8 cellular contexts compared by ENCODE assay signal in genomic region chr16:3058173-3059030, GRCh38. TPM values are rescaled to one million over a fixed set of nuclear protein-coding genes. Genes with fewer than 3 reads are reported as not detected.
A peak's percentile ranks its signal among the peaks of the same experiment; 100 is the strongest.
DNase-seq lines count a peak whose midpoint lies in the region; TF ChIP-seq lines count a peak whose summit lies in the region.

No MANE protein-coding gene starts in this region.

- peak overlapping the region; percentile 91 for H3K27ac Mint-ChIP-seq in activated CD4-positive, alpha-beta T cell treated with anti-CD3 and anti-CD28 coated beads, Interleukin-2, amount 10 ng/mL, durations not matched to agents 7 days and 5 days

- H3K36me3 ChIP-seq in muscle layer of colon (ENCODE audit: insufficient read depth, low read length) (no peaks in the 10 kb centered on the region), tibial nerve (peaks cover 0 to 13% (median 0%) of the 10 kb centered on the region in 3 donors)

- H3K4me3 ChIP-seq in muscle layer of colon (ENCODE audit: low read depth in 1 of 2, low read length in 2 of 2) (peak overlapping the region; percentile 58 to 65), tibial nerve (peak overlapping the region; percentile 69 to 93 (median 74))

- H3K4me1 ChIP-seq in muscle layer of colon (ENCODE audit: insufficient read depth, low read length) = peaks cover 6% of the 10 kb centered on the region
- H3K4me1 ChIP-seq in tibial nerve = peaks cover 0 to 19% (median 14%) of the 10 kb centered on the region in 4 donors

- peak overlapping the region; percentile 93 for H3K4me3 Mint-ChIP-seq in activated CD4-positive, alpha-beta T cell treated with anti-CD3 and anti-CD28 coated beads, Interleukin-2, amount 10 ng/mL, durations not matched to agents 7 days and 5 days

- no peaks in the 10 kb centered on the region for H3K9me3 Mint-ChIP-seq in activated CD4-positive, alpha-beta T cell treated with anti-CD3 and anti-CD28 coated beads, Interleukin-2, amount 10 ng/mL, durations not matched to agents 7 days and 5 days

- peak; percentile 61 for DNase-seq in activated gamma-delta T cell treated with Interleukin-2 at 50 U/mL for 16 hours
- no peak for DNase-seq in activated gamma-delta T cell (lab: John Stamatoyannopoulos, UW)
- peak; percentile 32 for DNase-seq in HT-29 (ENCODE audit: low spot score)
- peak; percentile 64 for DNase-seq in activated CD4-positive, alpha-beta T cell treated with anti-CD3 and anti-CD28 coated beads, Interleukin-2, amount 10 ng/mL, durations not matched to agents 7 days and 5 days
- DNase-seq in erythroblast (lab: John Stamatoyannopoulos, UW) = peak; percentile 52 to 60
- DNase-seq in tibial nerve (ENCODE audit: low spot score in 2 of 2) = peak in 1 of 2 donors; percentile 20
- no peak for DNase-seq in occipital lobe (lab: John Stamatoyannopoulos, UW)

- no peak for TF ChIP-seq EP300 in tibial nerve (IDR thresholded peaks at IDR 0.05)

- no peaks in the 10 kb centered on the region for H3K9me3 ChIP-seq in muscle layer of colon (ENCODE audit: low read length)
- no peaks in the 10 kb centered on the region for H3K9me3 ChIP-seq in tibial nerve

- TF ChIP-seq POLR2A in erythroblast (IDR thresholded peaks at IDR 0.05; ENCODE audit: low read length) (no peak), tibial nerve (IDR thresholded peaks at IDR 0.05) (no peak)

- peaks cover 0 to 12% of the 10 kb centered on the region in 2 donors for H3K27me3 ChIP-seq in muscle layer of colon (ENCODE audit: control insufficient read depth in 1 of 2, insufficient read depth in 2 of 2, low read length in 2 of 2)
- no peaks in the 10 kb centered on the region for H3K27me3 ChIP-seq in tibial nerve

- TF ChIP-seq CTCF in tibial nerve (IDR thresholded peaks at IDR 0.05) = no peak

- peaks cover 72% of the 10 kb centered on the region for H3K4me1 Mint-ChIP-seq in activated CD4-positive, alpha-beta T cell treated with anti-CD3 and anti-CD28 coated beads, Interleukin-2, amount 10 ng/mL, durations not matched to agents 7 days and 5 days

- no peak overlapping the region for H3K9ac ChIP-seq in muscle layer of colon (ENCODE audit: low read length)

- WGBS in tibial nerve, 2 donors = 8 to 27% methylated on average over 26 to 60 of the region's 76 CpGs

- H3K27ac ChIP-seq in muscle layer of colon (ENCODE audit: low read depth, low read length) (no peak overlapping the region), tibial nerve (peak overlapping the region; percentile 35 to 88 (median 58))

- CTCF ChIA-PET in activated CD4-positive, alpha-beta T cell treated with anti-CD3 and anti-CD28 coated beads, Interleukin-2, amount 10 ng/mL, durations not matched to agents 7 days and 5 days (lab: Charles Lee) = interaction anchor here (0.6 to 11.0 kb wide), 30 partner anchors 9 to 217 kb away, joined by 3 to 72 read pairs (median 6); partner anchors contain the start of genes HCFC1R1, THOC6, ZNF205 and ZNF213

- peaks cover 37% of the 10 kb centered on the region for H3K36me3 Mint-ChIP-seq in activated CD4-positive, alpha-beta T cell treated with anti-CD3 and anti-CD28 coated beads, Interleukin-2, amount 10 ng/mL, durations not matched to agents 7 days and 5 days (ENCODE audit: low read depth)

- POLR2A ChIA-PET in activated CD4-positive, alpha-beta T cell treated with anti-CD3 and anti-CD28 coated beads, Interleukin-2, amount 10 ng/mL, durations not matched to agents 7 days and 5 days (lab: Charles Lee) = interaction anchor here (2.3 kb wide), 1 partner anchor 71 kb away, joined by 11 read pairs; no protein-coding TSS in a partner anchor

- H3K27me3 Mint-ChIP-seq in activated CD4-positive, alpha-beta T cell treated with anti-CD3 and anti-CD28 coated beads, Interleukin-2, amount 10 ng/mL, durations not matched to agents 7 days and 5 days = no peaks in the 10 kb centered on the region

RNA-seq across cellular contexts. Expression of gene IL32, which starts 7.0 kb away (rescaled TPM):
- total RNA-seq in HT-29 (2014; rRNA removed; shearing (Covaris generic)) = 5.0 and 8.5 TPM in 2 replicates
- total RNA-seq in activated CD4-positive, alpha-beta T cell treated with anti-CD3 and anti-CD28 coated beads, Interleukin-2, amount 10 ng/mL, durations not matched to agents 7 days and 5 days = 1,000 to 10,000 TPM; 2,973 to 3,212 TPM
- total RNA-seq in tibial nerve (10 to 100 TPM in 3 of 4 donors, 1 to 10 TPM in 1; 4.2 to 32.9 (median 21.7) TPM), occipital lobe (1.1 TPM)

RNA-seq across cellular contexts. Expression of gene MMP25, which starts 12.0 kb away (rescaled TPM):
- 0.05 TPM in 1 of 2 replicates, not detected in the other for total RNA-seq in HT-29 (2014; rRNA removed; shearing (Covaris generic))
- 10 to 100 TPM; 18.1 to 19.8 TPM for total RNA-seq in activated CD4-positive, alpha-beta T cell treated with anti-CD3 and anti-CD28 coated beads, Interleukin-2, amount 10 ng/mL, durations not matched to agents 7 days and 5 days
- total RNA-seq in tibial nerve (under 1 TPM in 2 of 4 donors, not detected in 2; under 0.01 to 0.42 TPM), occipital lobe (0.62 TPM)

RNA-seq across cellular contexts. Expression of gene BICDL2, which starts 21.7 kb away (rescaled TPM):
- total RNA-seq in HT-29 (2014; rRNA removed; shearing (Covaris generic)) = 40.5 and 50.1 TPM in 2 replicates
- total RNA-seq in activated CD4-positive, alpha-beta T cell treated with anti-CD3 and anti-CD28 coated beads, Interleukin-2, amount 10 ng/mL, durations not matched to agents 7 days and 5 days = under 1 TPM; 0.20 to 0.23 TPM
- total RNA-seq in tibial nerve (not detected), occipital lobe (not detected)

RNA-seq across cellular contexts. Expression of gene THOC6, which starts 34.6 kb away (rescaled TPM):
- total RNA-seq in HT-29 (2014; rRNA removed; shearing (Covaris generic)) = 54.9 and 58.5 TPM in 2 replicates
- total RNA-seq in activated CD4-positive, alpha-beta T cell treated with anti-CD3 and anti-CD28 coated beads, Interleukin-2, amount 10 ng/mL, durations not matched to agents 7 days and 5 days = 10 to 100 TPM; 49.5 to 58.4 TPM
- 10 to 100 TPM; 12.2 to 28.5 (median 18.0) TPM for total RNA-seq in tibial nerve
- total RNA-seq in occipital lobe = 5.8 TPM

RNA-seq across cellular contexts. Expression of gene HCFC1R1, which starts 34.7 kb away (rescaled TPM):
- total RNA-seq in HT-29 (2014; rRNA removed; shearing (Covaris generic)) = 32.0 and 39.4 TPM in 2 replicates
- 10 to 100 TPM; 38.3 to 44.1 TPM for total RNA-seq in activated CD4-positive, alpha-beta T cell treated with anti-CD3 and anti-CD28 coated beads, Interleukin-2, amount 10 ng/mL, durations not matched to agents 7 days and 5 days
- total RNA-seq in tibial nerve (10 to 100 TPM; 17.7 to 46.9 (median 38.5) TPM), occipital lobe (15.1 TPM)

Comparison
In these comparisons a context has a peak if more than half of its experiments do, and no peak if none do; other contexts are left out.
1. DNase-seq: peak in activated gamma-delta T cell treated with Interleukin-2 at 50 U/mL for 16 hours (single experiment), HT-29 (single experiment), activated CD4-positive, alpha-beta T cell treated with anti-CD3 and anti-CD28 coated beads, Interleukin-2, amount 10 ng/mL, durations not matched to agents 7 days and 5 days (single experiment) and erythroblast (2 of 2); none in activated gamma-delta T cell (single experiment) and occipital lobe (single experiment).
2. RNA of gene IL32, which starts 7.0 kb away (total RNA-seq): 2,973 to 3,212 TPM in activated CD4-positive, alpha-beta T cell treated with anti-CD3 and anti-CD28 coated beads, Interleukin-2, amount 10 ng/mL, durations not matched to agents 7 days and 5 days; 4.2 to 32.9 TPM in tibial nerve, 5.0 to 8.5 TPM in HT-29 and 1.1 TPM in occipital lobe (single experiment); every median in the first group is over 10 times any median in the second.
3. RNA of gene MMP25, which starts 12.0 kb away (total RNA-seq): 18.1 to 19.8 TPM in activated CD4-positive, alpha-beta T cell treated with anti-CD3 and anti-CD28 coated beads, Interleukin-2, amount 10 ng/mL, durations not matched to agents 7 days and 5 days; 0.62 TPM in occipital lobe (single experiment), 0.05 TPM in HT-29 and under 0.01 to 0.42 TPM in tibial nerve; every median in the first group is over 10 times any median in the second.
4. RNA of gene BICDL2, which starts 21.7 kb away (total RNA-seq): 40.5 to 50.1 TPM in HT-29; 0.20 to 0.23 TPM in activated CD4-positive, alpha-beta T cell treated with anti-CD3 and anti-CD28 coated beads, Interleukin-2, amount 10 ng/mL, durations not matched to agents 7 days and 5 days, not detected in tibial nerve and not detected in occipital lobe (single experiment); every median in the first group is over 10 times any median in the second.